Comparison of ENCODE assay signal across 8 cellular contexts in genomic region chr16:67917852-67918236, GRCh38. TPM values are rescaled to one million over a fixed set of nuclear protein-coding genes. Genes with fewer than 3 reads are reported as not detected.
DNase-seq lines count a peak whose midpoint lies in the region; ATAC-seq, FAIRE-seq and TF ChIP-seq lines count a peak whose summit lies in the region.

No MANE protein-coding gene starts in this region.

- H3K4me1 ChIP-seq in CD4-positive, CD25-positive, alpha-beta regulatory T cell (ENCODE audit: control insufficient read depth, insufficient read depth, low read length, poor library complexity, severe bottlenecking), result peaks cover 3% of the 10 kb centered on the region

- no peak for TF ChIP-seq CTCF in bronchial epithelial cell (IDR thresholded peaks at IDR 0.05; ENCODE audit: insufficient read depth, low read length, severe bottlenecking)

- peaks cover 29% of the 10 kb centered on the region for H3K36me3 Mint-ChIP-seq in CD4-positive, CD25-positive, alpha-beta regulatory T cell
- no peaks in the 10 kb centered on the region for H3K36me3 Mint-ChIP-seq in natural killer cell treated with Interleukin-12 subunit alpha and Interleukin-12 subunit beta and Interleukin-15 and Interleukin-18, amount 100 ng/mL, for 72 hours

- peak; percentile 95 to 96 for ATAC-seq in CD4-positive, CD25-positive, alpha-beta regulatory T cell (ENCODE audit: low read depth in 2 of 2)
- ATAC-seq in natural killer cell treated with Interleukin-12 subunit alpha and Interleukin-12 subunit beta and Interleukin-15 and Interleukin-18, amount 100 ng/mL, for 72 hours, result peak; percentile 80 to 94
- ATAC-seq in GM21381 (IDR thresholded peaks at IDR 0.05; ENCODE audit: unreplicated experiment), result no peak

- H3K9me3 Mint-ChIP-seq in CD4-positive, CD25-positive, alpha-beta regulatory T cell, result peaks cover 0 to 3% (median 0%) of the 10 kb centered on the region in 7 donors
- no peaks in the 10 kb centered on the region for H3K9me3 Mint-ChIP-seq in natural killer cell treated with Interleukin-12 subunit alpha and Interleukin-12 subunit beta and Interleukin-15 and Interleukin-18, amount 100 ng/mL, for 72 hours

- H3K27me3 Mint-ChIP-seq in CD4-positive, CD25-positive, alpha-beta regulatory T cell, result no peaks in the 10 kb centered on the region
- no peaks in the 10 kb centered on the region for H3K27me3 Mint-ChIP-seq in natural killer cell treated with Interleukin-12 subunit alpha and Interleukin-12 subunit beta and Interleukin-15 and Interleukin-18, amount 100 ng/mL, for 72 hours

- H3K4me1 Mint-ChIP-seq in CD4-positive, CD25-positive, alpha-beta regulatory T cell, result peaks cover 0 to 42% (median 22%) of the 10 kb centered on the region in 4 donors
- H3K4me1 Mint-ChIP-seq in natural killer cell treated with Interleukin-12 subunit alpha and Interleukin-12 subunit beta and Interleukin-15 and Interleukin-18, amount 100 ng/mL, for 72 hours (ENCODE audit: low read depth in 2 of 2), result peaks cover 12 to 32% of the 10 kb centered on the region in 2 donors

- H3K4me3 Mint-ChIP-seq in CD4-positive, CD25-positive, alpha-beta regulatory T cell, result no peak overlapping the region
- no peak overlapping the region for H3K4me3 Mint-ChIP-seq in natural killer cell treated with Interleukin-12 subunit alpha and Interleukin-12 subunit beta and Interleukin-15 and Interleukin-18, amount 100 ng/mL, for 72 hours

- H3K9me3 ChIP-seq in CD4-positive, CD25-positive, alpha-beta regulatory T cell (ENCODE audit: control insufficient read depth in 2 of 2, low read length in 2 of 2), result no peaks in the 10 kb centered on the region

- H3K4me3 ChIP-seq in CD4-positive, CD25-positive, alpha-beta regulatory T cell (ENCODE audit: low read depth, low read length), result no peak overlapping the region
- H3K4me3 ChIP-seq in bronchial epithelial cell (ENCODE audit: low read depth, low read length), result no peak overlapping the region

- peaks cover 19% of the 10 kb centered on the region for H3K36me3 ChIP-seq in CD4-positive, CD25-positive, alpha-beta regulatory T cell (ENCODE audit: control insufficient read depth, insufficient read depth, low read length)
- H3K36me3 ChIP-seq in bronchial epithelial cell (ENCODE audit: control insufficient read depth, insufficient read depth, low read length), result peaks cover 6% of the 10 kb centered on the region

- H3K27me3 ChIP-seq in CD4-positive, CD25-positive, alpha-beta regulatory T cell (ENCODE audit: control insufficient read depth, insufficient read depth, low read length), result no peaks in the 10 kb centered on the region
- H3K27me3 ChIP-seq in bronchial epithelial cell (ENCODE audit: control insufficient read depth, insufficient read depth, low read length), result no peaks in the 10 kb centered on the region

- peak overlapping the region in 1 of 3 donors; percentile 88 for H3K27ac Mint-ChIP-seq in CD4-positive, CD25-positive, alpha-beta regulatory T cell
- H3K27ac Mint-ChIP-seq in natural killer cell treated with Interleukin-12 subunit alpha and Interleukin-12 subunit beta and Interleukin-15 and Interleukin-18, amount 100 ng/mL, for 72 hours, result peak overlapping the region; percentile 31 to 78

- peak; percentile 95 for FAIRE-seq in bronchial epithelial cell (lab: Jason Lieb, UNC)

- no peak overlapping the region for H3K27ac ChIP-seq in CD4-positive, CD25-positive, alpha-beta regulatory T cell (ENCODE audit: insufficient read depth, low read length, poor library complexity, severe bottlenecking)
- no peak overlapping the region for H3K27ac ChIP-seq in substantia nigra (ENCODE audit: low read depth, low read length, poor library complexity, severe bottlenecking)

- DNase-seq in CD4-positive, CD25-positive, alpha-beta regulatory T cell, result peak in 1 of 3 donors; percentile 32
- DNase-seq in NCI-H2029 treated with DMSO at 0.1 percent for 48 hours (lab: John Stamatoyannopoulos, UW) (peak; percentile 34), bronchial epithelial cell (ENCODE audit: low read depth) (peak; percentile 89), H4 (ENCODE audit: low spot score) (no peak), substantia nigra (lab: John Stamatoyannopoulos, UW) (no peak), NCI-H2081 (lab: John Stamatoyannopoulos, UW) (no peak)
- no peak for DNase-seq in natural killer cell treated with Interleukin-12 subunit alpha and Interleukin-12 subunit beta and Interleukin-15 and Interleukin-18, amount 100 ng/mL, for 72 hours (ENCODE audit: low spot score)

RNA-seq across cellular contexts. Expression of gene CTRL, which starts 13.8 kb away (rescaled TPM):
- total RNA-seq in CD4-positive, CD25-positive, alpha-beta regulatory T cell, result 8.0 TPM
- polyA plus RNA-seq in CD4-positive, CD25-positive, alpha-beta regulatory T cell, result 1 to 10 TPM in 2 of 4 donors, under 1 TPM in 2; 0.21 to 2.9 (median 1.1) TPM
- 0.26 TPM in 2 replicates for total RNA-seq in bronchial epithelial cell
- 10 to 100 TPM in 1 of 2 donors, 1 to 10 TPM in 1; 8.4 to 15.6 TPM for total RNA-seq in natural killer cell treated with Interleukin-12 subunit alpha and Interleukin-12 subunit beta and Interleukin-15 and Interleukin-18, amount 100 ng/mL, for 72 hours
- total RNA-seq in H4 (2014; rRNA removed; shearing (Covaris generic)), result 0.25 TPM in 1 of 2 replicates, not detected in the other

RNA-seq across cellular contexts. Expression of gene PSMB10, which starts 18.8 kb away (rescaled TPM):
- total RNA-seq in CD4-positive, CD25-positive, alpha-beta regulatory T cell, result 136 TPM
- polyA plus RNA-seq in CD4-positive, CD25-positive, alpha-beta regulatory T cell, result 100 to 1,000 TPM; 478 to 673 (median 596) TPM
- 16.3 and 23.7 TPM in 2 replicates for total RNA-seq in bronchial epithelial cell
- 100 to 1,000 TPM; 259 to 316 TPM for total RNA-seq in natural killer cell treated with Interleukin-12 subunit alpha and Interleukin-12 subunit beta and Interleukin-15 and Interleukin-18, amount 100 ng/mL, for 72 hours
- total RNA-seq in H4 (2014; rRNA removed; shearing (Covaris generic)), result 48.7 and 65.7 TPM in 2 replicates

RNA-seq across cellular contexts. Expression of gene PSKH1, which starts 24.8 kb away (rescaled TPM):
- 14.3 TPM for total RNA-seq in CD4-positive, CD25-positive, alpha-beta regulatory T cell
- polyA plus RNA-seq in CD4-positive, CD25-positive, alpha-beta regulatory T cell, result 10 to 100 TPM; 16.1 to 25.3 (median 23.3) TPM
- 13.2 and 15.5 TPM in 2 replicates for total RNA-seq in bronchial epithelial cell
- total RNA-seq in natural killer cell treated with Interleukin-12 subunit alpha and Interleukin-12 subunit beta and Interleukin-15 and Interleukin-18, amount 100 ng/mL, for 72 hours, result 10 to 100 TPM; 15.4 to 20.1 TPM
- total RNA-seq in H4 (2014; rRNA removed; shearing (Covaris generic)), result 7.7 and 8.1 TPM in 2 replicates

RNA-seq across cellular contexts. Expression of gene LCAT, which starts 26.1 kb away (rescaled TPM):
- total RNA-seq in CD4-positive, CD25-positive, alpha-beta regulatory T cell, result 11.0 TPM
- polyA plus RNA-seq in CD4-positive, CD25-positive, alpha-beta regulatory T cell, result under 1 TPM; 0.25 to 0.77 (median 0.59) TPM
- total RNA-seq in bronchial epithelial cell, result 1.6 and 1.7 TPM in 2 replicates
- total RNA-seq in natural killer cell treated with Interleukin-12 subunit alpha and Interleukin-12 subunit beta and Interleukin-15 and Interleukin-18, amount 100 ng/mL, for 72 hours, result 10 to 100 TPM; 11.4 to 44.7 TPM
- total RNA-seq in H4 (2014; rRNA removed; shearing (Covaris generic)), result 1.1 TPM in 1 of 2 replicates, not detected in the other

RNA-seq across cellular contexts. Expression of gene NRN1L, which starts 33.2 kb away (rescaled TPM):
- 2.7 TPM for total RNA-seq in CD4-positive, CD25-positive, alpha-beta regulatory T cell
- polyA plus RNA-seq in CD4-positive, CD25-positive, alpha-beta regulatory T cell, result under 1 TPM in 2 of 4 donors, not detected in 2; 0.37 to 0.65 TPM
- not detected in 2 replicates for total RNA-seq in bronchial epithelial cell
- 1 to 10 TPM in 1 of 2 donors, not detected in 1; 1.2 TPM for total RNA-seq in natural killer cell treated with Interleukin-12 subunit alpha and Interleukin-12 subunit beta and Interleukin-15 and Interleukin-18, amount 100 ng/mL, for 72 hours
- total RNA-seq in H4 (2014; rRNA removed; shearing (Covaris generic)), result not detected in 2 replicates

Comparison
In these comparisons a context has a peak if more than half of its experiments do, and no peak if none do; other contexts are left out.
1. DNase-seq: peak in NCI-H2029 treated with DMSO at 0.1 percent for 48 hours (single experiment) and bronchial epithelial cell (single experiment); none in natural killer cell treated with Interleukin-12 subunit alpha and Interleukin-12 subunit beta and Interleukin-15 and Interleukin-18, amount 100 ng/mL, for 72 hours (single experiment), H4 (single experiment), substantia nigra (0 of 49) and NCI-H2081 (0 of 2).